ENCODE assay signal across 17 cellular contexts in the genomic region with DNA sequence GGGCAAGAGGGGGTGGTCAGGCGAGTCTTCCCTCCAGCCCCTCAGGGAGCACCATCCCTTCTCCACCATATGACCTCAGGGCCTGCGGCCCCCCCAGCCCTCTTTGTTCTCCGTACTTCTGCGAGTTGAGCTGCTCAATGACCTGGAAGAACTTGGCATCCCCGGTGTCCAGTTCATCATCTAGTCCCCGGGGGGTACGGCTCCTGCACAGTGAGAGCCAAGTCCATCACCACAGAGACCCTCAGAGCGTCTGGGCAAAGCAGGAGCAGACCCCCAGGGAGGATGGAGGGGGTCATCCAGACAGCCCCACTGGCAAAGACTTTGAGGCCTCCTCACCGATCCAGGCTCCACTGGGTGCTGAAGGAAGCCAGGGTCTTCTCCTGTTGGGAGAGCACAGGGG. TPM values are rescaled to one million over a fixed set of nuclear protein-coding genes. Genes with fewer than 3 reads are reported as not detected.
DNase-seq lines count a peak whose midpoint lies in the region; ATAC-seq, FAIRE-seq and TF ChIP-seq lines count a peak whose summit lies in the region.
"Had no signal": no experiment of that assay in that cellular context is flagged by ENCODE, and none has a peak within 500 bp of the region (broad histone marks: within the 10 kb centered on the region; RNA-seq: fewer than 3 reads in every experiment).

No MANE protein-coding gene starts in this region.

- POLR2A ChIA-PET in SK-N-SH (lab: Yijun Ruan, JAX), result no interaction called here

- H3K9me3 ChIP-seq in SK-N-SH (no peaks in the 10 kb centered on the region), lower lobe of right lung (no peaks in the 10 kb centered on the region), osteoblast (ENCODE audit: low read depth, low read length) (no peaks in the 10 kb centered on the region), MM.1S (replicated peaks; ENCODE audit: insufficient read depth, low read length) (no peaks in the 10 kb centered on the region)
- H3K9me3 ChIP-seq: A549 had no signal

- H3K9ac ChIP-seq in SK-N-SH (no peak overlapping the region), MM.1S (ENCODE audit: low read length) (no peak overlapping the region)

- no peak for TF ChIP-seq EP300 in SK-N-SH (IDR thresholded peaks at IDR 0.05; ENCODE audit: borderline replicate concordance in 1 of 2, low read depth in 1 of 2, low read length in 1 of 2)

- H2AFZ ChIP-seq in SK-N-SH (ENCODE audit: low read depth) (no peak overlapping the region), osteoblast (ENCODE audit: low read length) (no peak overlapping the region), MM.1S (ENCODE audit: low read length) (no peak overlapping the region)

- no peaks in the 10 kb centered on the region for H3K79me2 ChIP-seq in SK-N-SH (ENCODE audit: insufficient read depth)
- no peaks in the 10 kb centered on the region for H3K79me2 ChIP-seq in osteoblast (ENCODE audit: insufficient read depth, low read length)
- no peaks in the 10 kb centered on the region for H3K79me2 ChIP-seq in MM.1S (ENCODE audit: low read length)

- H4K20me1 ChIP-seq in SK-N-SH (ENCODE audit: insufficient read depth) (no peaks in the 10 kb centered on the region), osteoblast (ENCODE audit: insufficient read depth, low read length) (peaks cover 4% of the 10 kb centered on the region), MM.1S (ENCODE audit: insufficient read depth, low read length) (no peaks in the 10 kb centered on the region)

- H3K4me1 ChIP-seq in SK-N-SH (ENCODE audit: control insufficient read depth in 1 of 2, insufficient read depth in 2 of 2, low read depth in 1 of 2, low read length in 1 of 2) (no peaks in the 10 kb centered on the region), lower lobe of right lung (peaks cover 32% of the 10 kb centered on the region), osteoblast (ENCODE audit: insufficient read depth, low read length) (no peaks in the 10 kb centered on the region), MM.1S (ENCODE audit: low read length) (no peaks in the 10 kb centered on the region)
- H3K4me1 ChIP-seq: A549 had no signal

- no peak for TF ChIP-seq RAD21 in SK-N-SH (IDR thresholded peaks at IDR 0.05; ENCODE audit: low read length)

- intact Hi-C loops in lower lobe of right lung (cut with DNase I), result loop anchor here (5.0 kb wide), 1 partner anchor 111 kb away; no protein-coding TSS in a partner anchor

- CTCF ChIA-PET in SK-N-SH (lab: Yijun Ruan, JAX), result interaction anchor here (3.9 to 14.6 kb wide), 5 partner anchors 7 to 111 kb away, joined by 36 to 115 read pairs (median 62); partner anchors contain the start of genes ADCY4, CBLN3, CIDEB and KHNYN

- H3K27me3 ChIP-seq in SK-N-SH (ENCODE audit: insufficient read depth) (no peaks in the 10 kb centered on the region), lower lobe of right lung (ENCODE audit: low read depth) (no peaks in the 10 kb centered on the region), osteoblast (ENCODE audit: insufficient read depth, low read length) (no peaks in the 10 kb centered on the region), MM.1S (replicated peaks; ENCODE audit: insufficient read depth, low read length) (peaks cover 11% of the 10 kb centered on the region; the same call in 1 of the 2 replicates)

- no peak for ATAC-seq in SK-N-SH treated with all-trans-retinoic acid at 6 μM for 48 hours
- no peak for ATAC-seq in lower lobe of right lung
- ATAC-seq: A549; CD8-positive, alpha-beta T cell; HCT116 had no signal

- H3K27ac ChIP-seq in SK-N-SH (ENCODE audit: low read depth in 2 of 2, low read length in 1 of 2), result no peak overlapping the region
- H3K27ac ChIP-seq in lower lobe of right lung, result no peak overlapping the region
- no peak overlapping the region for H3K27ac ChIP-seq in osteoblast (ENCODE audit: low read depth, low read length)
- H3K27ac ChIP-seq in MM.1S (ENCODE audit: low read length), result no peak overlapping the region
- H3K27ac ChIP-seq: 22Rv1, A549 had no signal

- H3K4me3 ChIP-seq in SK-N-SH (ENCODE audit: low read depth in 2 of 2, low read length in 1 of 2) (no peak overlapping the region), lower lobe of right lung (no peak overlapping the region), osteoblast (ENCODE audit: insufficient read depth, low read length) (no peak overlapping the region), MM.1S (ENCODE audit: low read length) (no peak overlapping the region)
- H3K4me3 ChIP-seq: A549 had no signal

- H3K4me2 ChIP-seq in SK-N-SH (no peak overlapping the region), osteoblast (ENCODE audit: insufficient read depth, low read length) (no peak overlapping the region), MM.1S (ENCODE audit: low read depth, low read length) (no peak overlapping the region)
- H3K4me2 ChIP-seq: A549 had no signal

- 32% methylated on average over 7 of the region's 9 CpGs for WGBS in SK-N-SH (ENCODE audit: low lambda C conversion rate)

- peak; percentile 9 for DNase-seq in SK-N-SH
- peak; percentile 23 for DNase-seq in lower lobe of right lung
- DNase-seq in osteoblast (ENCODE audit: insufficient read length, low spot score, missing footprints), result peak; percentile 71
- no peak for DNase-seq in frontal cortex (ENCODE audit: low spot score in 2 of 2)
- no peak for DNase-seq in activated T-cell treated with anti-CD3 and anti-CD28 coated beads, Interleukin-2, amount 50 U/mL, for 1 hour
- DNase-seq in MM.1S, result no peak
- DNase-seq: AML-193; Calu3; CD8-positive, alpha-beta T cell; DMS79 treated with DMSO at 0.1 percent for 48 hours; GF-D8; GOT3; H7 had no signal

- H3F3A ChIP-seq in SK-N-SH (replicated peaks; ENCODE audit: insufficient read depth), result no peaks in the 10 kb centered on the region
- no peaks in the 10 kb centered on the region; the same call in 1 of the 2 replicates for H3F3A ChIP-seq in MM.1S (ENCODE audit: insufficient read depth, low read length)

- no peak for TF ChIP-seq CTCF in SK-N-SH (IDR thresholded peaks at IDR 0.05)
- no peak for TF ChIP-seq CTCF in lower lobe of right lung (IDR thresholded peaks at IDR 0.05)
- no peak for TF ChIP-seq CTCF in osteoblast (IDR thresholded peaks at IDR 0.05; ENCODE audit: extremely low read depth, low read depth, low read length)
- TF ChIP-seq CTCF in MM.1S (IDR thresholded peaks at IDR 0.05; ENCODE audit: low read length), result no peak

- H3K36me3 ChIP-seq in SK-N-SH (replicated peaks in 1 of 2; ENCODE audit: control insufficient read depth in 1 of 2, insufficient read depth in 2 of 2, low read length in 1 of 2), result no peaks in the 10 kb centered on the region
- peaks cover 12% of the 10 kb centered on the region for H3K36me3 ChIP-seq in lower lobe of right lung
- H3K36me3 ChIP-seq in osteoblast (ENCODE audit: insufficient read depth, low read length), result peaks cover 11% of the 10 kb centered on the region
- no peaks in the 10 kb centered on the region for H3K36me3 ChIP-seq in MM.1S (replicated peaks; ENCODE audit: insufficient read depth, low read length)

- no peak for FAIRE-seq in frontal cortex (lab: Jason Lieb, UNC)
- FAIRE-seq: A549 had no signal

- H3K9me2 ChIP-seq in SK-N-SH, result no peaks in the 10 kb centered on the region
- no peaks in the 10 kb centered on the region for H3K9me2 ChIP-seq in MM.1S (replicated peaks; ENCODE audit: insufficient read depth, low read length)

TF ChIP-seq in SK-N-SH, 30 proteins besides CTCF, POLR2A, EP300 and RAD21 (continues in another document):
- TF ChIP-seq ELF1 (IDR thresholded peaks at IDR 0.05), result no peak

TF ChIP-seq in SK-N-SH treated with all-trans-retinoic acid at 6 μM for 48 hours, 23 proteins besides CTCF, POLR2A, EP300 and RAD21 (continues in another document):
- TF ChIP-seq ZNF8 (CRISPR knock-in tag; IDR thresholded peaks at IDR 0.05) (no peak), TCF4 (CRISPR knock-in tag; IDR thresholded peaks at IDR 0.05; ENCODE audit: borderline replicate concordance) (no peak), ARNTL (CRISPR knock-in tag; IDR thresholded peaks at IDR 0.05; ENCODE audit: borderline replicate concordance, low read depth) (no peak), RARB (CRISPR knock-in tag; IDR thresholded peaks at IDR 0.05) (no peak), ZNF565 (CRISPR knock-in tag; conservative IDR thresholded peaks at IDR 0.05; ENCODE audit: low read depth) (no peak)
- TF ChIP-seq, protein P1, sequence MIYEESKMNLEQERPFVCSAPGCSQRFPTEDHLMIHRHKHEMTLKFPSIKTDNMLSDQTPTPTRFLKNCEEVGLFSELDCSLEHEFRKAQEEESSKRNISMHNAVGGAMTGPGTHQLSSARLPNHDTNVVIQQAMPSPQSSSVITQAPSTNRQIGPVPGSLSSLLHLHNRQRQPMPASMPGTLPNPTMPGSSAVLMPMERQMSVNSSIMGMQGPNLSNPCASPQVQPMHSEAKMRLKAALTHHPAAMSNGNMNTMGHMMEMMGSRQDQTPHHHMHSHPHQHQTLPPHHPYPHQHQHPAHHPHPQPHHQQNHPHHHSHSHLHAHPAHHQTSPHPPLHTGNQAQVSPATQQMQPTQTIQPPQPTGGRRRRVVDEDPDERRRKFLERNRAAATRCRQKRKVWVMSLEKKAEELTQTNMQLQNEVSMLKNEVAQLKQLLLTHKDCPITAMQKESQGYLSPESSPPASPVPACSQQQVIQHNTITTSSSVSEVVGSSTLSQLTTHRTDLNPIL (CRISPR knock-in tag; IDR thresholded peaks at IDR 0.05; ENCODE audit: low read depth), result no peak

RNA-seq across cellular contexts. Expression of gene ADCY4, which starts 8.9 kb away (rescaled TPM):
- polyA plus RNA-seq in SK-N-SH (2012; rRNA removed), result 0.03 and 0.08 TPM in 2 replicates
- 0.07 TPM in 1 of 2 replicates, not detected in the other for polyA plus RNA-seq in SK-N-SH (2012; cell fraction: cytosol; rRNA removed)
- 0.39 and 0.62 TPM in 2 replicates for polyA plus RNA-seq in SK-N-SH (2012; cell fraction: nucleus; rRNA removed)
- total RNA-seq in lower lobe of right lung (42.7 TPM), osteoblast (17.7 and 18.8 TPM in 2 replicates), frontal cortex (0.82 TPM)
- polyA plus RNA-seq: A549 had no signal

RNA-seq across cellular contexts. Expression of gene RIPK3, which starts 13.8 kb away (rescaled TPM):
- polyA plus RNA-seq in SK-N-SH (2012; rRNA removed), result not detected in 2 replicates
- not detected in 2 replicates for polyA plus RNA-seq in SK-N-SH (2012; cell fraction: cytosol; rRNA removed)
- not detected in 2 replicates for polyA plus RNA-seq in SK-N-SH (2012; cell fraction: nucleus; rRNA removed)
- total RNA-seq in lower lobe of right lung (27.9 TPM), osteoblast (9.1 and 11.9 TPM in 2 replicates), frontal cortex (under 0.01 TPM)
- total RNA-seq: H7 had no signal
- polyA plus RNA-seq: A549 had no signal

RNA-seq across cellular contexts. Expression of gene LTB4R, which starts 14.7 kb away (rescaled TPM):
- polyA plus RNA-seq in SK-N-SH (2012; rRNA removed), result 11.9 and 14.0 TPM in 2 replicates
- polyA plus RNA-seq in SK-N-SH (2012; cell fraction: cytosol; rRNA removed), result 0.72 and 1.2 TPM in 2 replicates
- polyA plus RNA-seq in SK-N-SH (2012; cell fraction: nucleus; rRNA removed), result 187 and 244 TPM in 2 replicates
- 14.1 TPM for total RNA-seq in lower lobe of right lung
- 1.2 and 1.8 TPM in 2 replicates for total RNA-seq in osteoblast
- total RNA-seq in frontal cortex, result 1.2 TPM

RNA-seq across cellular contexts. Expression of gene LTB4R2, which starts 16.0 kb away (rescaled TPM):
- polyA plus RNA-seq in SK-N-SH (2012; rRNA removed), result 8.2 and 12.2 TPM in 2 replicates
- polyA plus RNA-seq in SK-N-SH (2012; cell fraction: cytosol; rRNA removed), result 0.51 and 0.59 TPM in 2 replicates
- 87.2 and 146 TPM in 2 replicates for polyA plus RNA-seq in SK-N-SH (2012; cell fraction: nucleus; rRNA removed)
- total RNA-seq in lower lobe of right lung, result 5.9 TPM
- total RNA-seq in osteoblast, result 4.7 and 5.1 TPM in 2 replicates
- 1.6 TPM for total RNA-seq in frontal cortex

RNA-seq across cellular contexts. Expression of gene CIDEB, which starts 18.2 kb away (rescaled TPM):
- 0.03 and 0.05 TPM in 2 replicates for polyA plus RNA-seq in SK-N-SH (2012; rRNA removed)
- 0.05 TPM in 1 of 2 replicates, not detected in the other for polyA plus RNA-seq in SK-N-SH (2012; cell fraction: cytosol; rRNA removed)
- 0.04 and 0.20 TPM in 2 replicates for polyA plus RNA-seq in SK-N-SH (2012; cell fraction: nucleus; rRNA removed)
- total RNA-seq in lower lobe of right lung (16.4 TPM), osteoblast (0.36 and 0.59 TPM in 2 replicates), frontal cortex (2.0 TPM)
- total RNA-seq: Calu3 had no signal

Comparison
In these comparisons a context has a peak if more than half of its experiments do, and no peak if none do; other contexts are left out.
1. DNase-seq: peak in SK-N-SH (single experiment), lower lobe of right lung (single experiment) and osteoblast (single experiment); none in frontal cortex (0 of 2), activated T-cell treated with anti-CD3 and anti-CD28 coated beads, Interleukin-2, amount 50 U/mL, for 1 hour (single experiment) and MM.1S (single experiment).
2. RNA of gene ADCY4, which starts 8.9 kb away (total RNA-seq): 42.7 TPM in lower lobe of right lung (single experiment) and 17.7 to 18.8 TPM in osteoblast; 0.82 TPM in frontal cortex (single experiment); every median in the first group is over 10 times any median in the second.
3. RNA of gene RIPK3, which starts 13.8 kb away (total RNA-seq): 27.9 TPM in lower lobe of right lung (single experiment) and 9.1 to 11.9 TPM in osteoblast; under 0.01 TPM in frontal cortex (single experiment); every median in the first group is over 10 times any median in the second.